ENCODE assay signal across 1 cellular context in the genomic region with DNA sequence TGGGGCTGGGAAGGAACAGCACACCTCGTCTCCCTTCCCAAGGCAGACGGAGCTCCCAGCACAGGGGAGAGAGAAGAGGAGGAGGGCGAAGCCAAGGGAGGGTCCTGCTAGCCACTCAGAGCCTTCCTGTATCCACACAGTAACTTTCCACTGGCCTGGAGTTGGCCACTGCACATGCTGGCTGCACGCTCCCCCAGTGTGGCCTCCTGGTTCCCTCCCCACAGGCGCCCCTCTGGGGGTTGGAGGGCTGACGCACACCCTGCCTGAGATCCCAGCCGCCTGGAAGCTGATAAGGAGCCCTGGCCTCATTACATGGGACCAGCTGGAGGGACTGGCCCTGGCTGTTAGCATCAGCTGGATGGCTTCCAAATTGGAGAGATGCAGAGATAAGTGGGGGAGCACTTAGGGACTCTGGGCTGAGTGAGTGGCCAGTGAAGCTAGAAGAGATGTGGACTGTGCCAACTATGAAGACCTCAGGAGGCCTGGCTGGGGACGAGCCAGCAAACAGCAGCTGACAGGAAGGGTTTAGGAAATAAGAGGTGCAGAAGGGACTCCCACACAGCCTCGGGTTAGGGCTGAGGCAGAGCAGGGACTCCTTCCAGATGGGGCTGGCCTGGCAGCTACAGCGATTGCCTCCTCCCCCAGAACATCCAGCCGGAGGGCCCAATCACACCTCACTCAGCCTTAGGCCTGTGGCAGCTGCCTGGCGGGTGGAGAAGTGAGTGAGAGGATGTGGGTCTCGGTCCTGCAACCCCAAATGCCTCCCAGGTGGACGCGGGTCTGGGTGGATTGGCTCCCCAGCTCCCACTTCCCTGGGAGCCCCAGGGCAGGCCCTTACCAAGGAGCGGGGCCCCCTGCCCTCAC.
TF ChIP-seq lines count a peak whose summit lies in the region.

No MANE protein-coding gene starts in this region.

TF ChIP-seq in K562, 482 proteins besides CTCF, POLR2A, EP300 and RAD21 (continued from another document and continues in another):
- TF ChIP-seq, protein P1, sequence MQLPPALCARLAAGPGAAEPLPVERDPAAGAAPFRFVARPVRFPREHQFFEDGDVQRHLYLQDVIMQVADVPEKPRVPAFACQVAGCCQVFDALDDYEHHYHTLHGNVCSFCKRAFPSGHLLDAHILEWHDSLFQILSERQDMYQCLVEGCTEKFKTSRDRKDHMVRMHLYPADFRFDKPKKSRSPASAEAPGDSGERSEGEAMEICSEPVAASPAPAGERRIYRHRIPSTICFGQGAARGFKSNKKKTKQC (CRISPR knock-in tag; IDR thresholded peaks at IDR 0.05): no peak
- TF ChIP-seq ZNF589 (CRISPR knock-in tag; IDR thresholded peaks at IDR 0.05; ENCODE audit: low read depth) (peak; percentile 98), SNIP1 (IDR thresholded peaks at IDR 0.05; ENCODE audit: low read depth) (no peak), ZNF197 (CRISPR knock-in tag; IDR thresholded peaks at IDR 0.05; ENCODE audit: low read depth) (peak; percentile 89), ZBTB34 (CRISPR knock-in tag; IDR thresholded peaks at IDR 0.05) (no peak), NBN (IDR thresholded peaks at IDR 0.05; ENCODE audit: low read depth) (peak; percentile 98), CEBPZ (IDR thresholded peaks at IDR 0.05; ENCODE audit: borderline replicate concordance, low read depth, low read length) (no peak), U2AF2 (optimal IDR thresholded peaks at IDR 0.05; ENCODE audit: low read depth, low read length) (no peak), TRIM28 (IDR thresholded peaks at IDR 0.05) (peak; percentile 74), TAF9B (IDR thresholded peaks at IDR 0.05; ENCODE audit: partially characterized antibody) (peak; percentile 99), RBM15 (IDR thresholded peaks at IDR 0.05; ENCODE audit: insufficient read depth, low read length) (no peak), CHD4 (IDR thresholded peaks at IDR 0.05; ENCODE audit: insufficient read depth, insufficient replicate concordance, low read depth, low read length, poor library complexity, severe bottlenecking) (no peak), ZC3H4 (CRISPR knock-in tag; IDR thresholded peaks at IDR 0.05; ENCODE audit: borderline replicate concordance) (no peak), ZFP1 (CRISPR knock-in tag; IDR thresholded peaks at IDR 0.05) (no peak), NKRF (IDR thresholded peaks at IDR 0.05; ENCODE audit: borderline replicate concordance) (peak; percentile 63; the same call in 1 of the 2 replicates), PHF21A (IDR thresholded peaks at IDR 0.05; ENCODE audit: borderline replicate concordance, low read depth) (peak; percentile 92), ARNT (IDR thresholded peaks at IDR 0.05) (peak; percentile 61 to 76; a peak in 2 of 4 replicates), YBX1 (IDR thresholded peaks at IDR 0.05) (no peak), TCF7L2 (IDR thresholded peaks at IDR 0.05; ENCODE audit: low read depth, low read length) (no peak), NCOR1 (IDR thresholded peaks at IDR 0.05) (peak; percentile 97), GATAD2A (IDR thresholded peaks at IDR 0.05) (peak; percentile 98), EHMT2 (IDR thresholded peaks at IDR 0.05) (0 out of 2 replicates have a peak, but pooled peaks have one; percentile 11), HMG20A (CRISPR knock-in tag; conservative IDR thresholded peaks at IDR 0.05) (no peak), KDM5B (IDR thresholded peaks at IDR 0.05; ENCODE audit: insufficient replicate concordance, low read depth, low read length) (peak; percentile 41), ELK1 (CRISPR knock-in tag; IDR thresholded peaks at IDR 0.05) (no peak), NFIC (IDR thresholded peaks at IDR 0.05) (peak; percentile 100), NRF1 (conservative IDR thresholded peaks at IDR 0.05 in 1 of 2, IDR thresholded peaks at IDR 0.05 in 1 of 2) (peak; percentile 70 to 73), ERF (CRISPR knock-in tag; IDR thresholded peaks at IDR 0.05) (0 out of 2 replicates have a peak, but pooled peaks have one; percentile 69), PPARD (CRISPR knock-in tag; IDR thresholded peaks at IDR 0.05) (no peak), FOXK2 (conservative IDR thresholded peaks at IDR 0.05 in 1 of 2, IDR thresholded peaks at IDR 0.05 in 1 of 2; ENCODE audit: low read depth in 2 of 2) (no peak), OTX1 (CRISPR knock-in tag; IDR thresholded peaks at IDR 0.05) (0 out of 2 replicates have a peak, but pooled peaks have one; percentile 34), PCBP1 (IDR thresholded peaks at IDR 0.05; ENCODE audit: low read depth, low read length, poor library complexity, severe bottlenecking) (no peak), SRSF3 (IDR thresholded peaks at IDR 0.05; ENCODE audit: insufficient read depth, low read length) (no peak), ATF6 (CRISPR knock-in tag; IDR thresholded peaks at IDR 0.05) (no peak), CTBP1 (IDR thresholded peaks at IDR 0.05; ENCODE audit: borderline replicate concordance) (peak; percentile 100), ZNF695 (CRISPR knock-in tag; IDR thresholded peaks at IDR 0.05) (peak; percentile 68; the same call in 1 of the 2 replicates), JUN (IDR thresholded peaks at IDR 0.05; ENCODE audit: borderline replicate concordance, low read depth, low read length) (peak; percentile 97), JUN (CRISPR knock-in tag; IDR thresholded peaks at IDR 0.05; ENCODE audit: borderline replicate concordance) (no peak), POLR2H (tag; IDR thresholded peaks at IDR 0.05; ENCODE audit: low read depth) (no peak), CCNT2 (IDR thresholded peaks at IDR 0.05; ENCODE audit: borderline replicate concordance, extremely low read depth, insufficient read length, low read depth, low read length) (peak; percentile 99), IRF2 (CRISPR knock-in tag; IDR thresholded peaks at IDR 0.05) (no peak), ZKSCAN1 (IDR thresholded peaks at IDR 0.05; ENCODE audit: low read depth, low read length) (no peak), ZNF707 (CRISPR knock-in tag; conservative IDR thresholded peaks at IDR 0.05) (no peak), GABPB1 (CRISPR knock-in tag; IDR thresholded peaks at IDR 0.05) (0 out of 2 replicates have a peak, but pooled peaks have one; percentile 45)
- TF ChIP-seq, protein P2, sequence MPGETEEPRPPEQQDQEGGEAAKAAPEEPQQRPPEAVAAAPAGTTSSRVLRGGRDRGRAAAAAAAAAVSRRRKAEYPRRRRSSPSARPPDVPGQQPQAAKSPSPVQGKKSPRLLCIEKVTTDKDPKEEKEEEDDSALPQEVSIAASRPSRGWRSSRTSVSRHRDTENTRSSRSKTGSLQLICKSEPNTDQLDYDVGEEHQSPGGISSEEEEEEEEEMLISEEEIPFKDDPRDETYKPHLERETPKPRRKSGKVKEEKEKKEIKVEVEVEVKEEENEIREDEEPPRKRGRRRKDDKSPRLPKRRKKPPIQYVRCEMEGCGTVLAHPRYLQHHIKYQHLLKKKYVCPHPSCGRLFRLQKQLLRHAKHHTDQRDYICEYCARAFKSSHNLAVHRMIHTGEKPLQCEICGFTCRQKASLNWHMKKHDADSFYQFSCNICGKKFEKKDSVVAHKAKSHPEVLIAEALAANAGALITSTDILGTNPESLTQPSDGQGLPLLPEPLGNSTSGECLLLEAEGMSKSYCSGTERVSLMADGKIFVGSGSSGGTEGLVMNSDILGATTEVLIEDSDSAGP (CRISPR knock-in tag; IDR thresholded peaks at IDR 0.05): no peak
- TF ChIP-seq, protein P3, sequence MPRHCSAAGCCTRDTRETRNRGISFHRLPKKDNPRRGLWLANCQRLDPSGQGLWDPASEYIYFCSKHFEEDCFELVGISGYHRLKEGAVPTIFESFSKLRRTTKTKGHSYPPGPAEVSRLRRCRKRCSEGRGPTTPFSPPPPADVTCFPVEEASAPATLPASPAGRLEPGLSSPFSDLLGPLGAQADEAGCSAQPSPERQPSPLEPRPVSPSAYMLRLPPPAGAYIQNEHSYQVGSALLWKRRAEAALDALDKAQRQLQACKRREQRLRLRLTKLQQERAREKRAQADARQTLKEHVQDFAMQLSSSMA (CRISPR knock-in tag; IDR thresholded peaks at IDR 0.05): no peak
- TF ChIP-seq, protein P4, sequence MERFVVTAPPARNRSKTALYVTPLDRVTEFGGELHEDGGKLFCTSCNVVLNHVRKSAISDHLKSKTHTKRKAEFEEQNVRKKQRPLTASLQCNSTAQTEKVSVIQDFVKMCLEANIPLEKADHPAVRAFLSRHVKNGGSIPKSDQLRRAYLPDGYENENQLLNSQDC (CRISPR knock-in tag; IDR thresholded peaks at IDR 0.05): no peak
- TF ChIP-seq, protein P5, sequence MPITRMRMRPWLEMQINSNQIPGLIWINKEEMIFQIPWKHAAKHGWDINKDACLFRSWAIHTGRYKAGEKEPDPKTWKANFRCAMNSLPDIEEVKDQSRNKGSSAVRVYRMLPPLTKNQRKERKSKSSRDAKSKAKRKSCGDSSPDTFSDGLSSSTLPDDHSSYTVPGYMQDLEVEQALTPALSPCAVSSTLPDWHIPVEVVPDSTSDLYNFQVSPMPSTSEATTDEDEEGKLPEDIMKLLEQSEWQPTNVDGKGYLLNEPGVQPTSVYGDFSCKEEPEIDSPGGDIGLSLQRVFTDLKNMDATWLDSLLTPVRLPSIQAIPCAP (CRISPR knock-in tag; IDR thresholded peaks at IDR 0.05; ENCODE audit: borderline replicate concordance): no peak
- TF ChIP-seq, protein P6, sequence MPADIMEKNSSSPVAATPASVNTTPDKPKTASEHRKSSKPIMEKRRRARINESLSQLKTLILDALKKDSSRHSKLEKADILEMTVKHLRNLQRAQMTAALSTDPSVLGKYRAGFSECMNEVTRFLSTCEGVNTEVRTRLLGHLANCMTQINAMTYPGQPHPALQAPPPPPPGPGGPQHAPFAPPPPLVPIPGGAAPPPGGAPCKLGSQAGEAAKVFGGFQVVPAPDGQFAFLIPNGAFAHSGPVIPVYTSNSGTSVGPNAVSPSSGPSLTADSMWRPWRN (IDR thresholded peaks at IDR 0.05; ENCODE audit: low read depth): peak; percentile 97
